8 cellular contexts compared by ENCODE assay signal in the genomic region with DNA sequence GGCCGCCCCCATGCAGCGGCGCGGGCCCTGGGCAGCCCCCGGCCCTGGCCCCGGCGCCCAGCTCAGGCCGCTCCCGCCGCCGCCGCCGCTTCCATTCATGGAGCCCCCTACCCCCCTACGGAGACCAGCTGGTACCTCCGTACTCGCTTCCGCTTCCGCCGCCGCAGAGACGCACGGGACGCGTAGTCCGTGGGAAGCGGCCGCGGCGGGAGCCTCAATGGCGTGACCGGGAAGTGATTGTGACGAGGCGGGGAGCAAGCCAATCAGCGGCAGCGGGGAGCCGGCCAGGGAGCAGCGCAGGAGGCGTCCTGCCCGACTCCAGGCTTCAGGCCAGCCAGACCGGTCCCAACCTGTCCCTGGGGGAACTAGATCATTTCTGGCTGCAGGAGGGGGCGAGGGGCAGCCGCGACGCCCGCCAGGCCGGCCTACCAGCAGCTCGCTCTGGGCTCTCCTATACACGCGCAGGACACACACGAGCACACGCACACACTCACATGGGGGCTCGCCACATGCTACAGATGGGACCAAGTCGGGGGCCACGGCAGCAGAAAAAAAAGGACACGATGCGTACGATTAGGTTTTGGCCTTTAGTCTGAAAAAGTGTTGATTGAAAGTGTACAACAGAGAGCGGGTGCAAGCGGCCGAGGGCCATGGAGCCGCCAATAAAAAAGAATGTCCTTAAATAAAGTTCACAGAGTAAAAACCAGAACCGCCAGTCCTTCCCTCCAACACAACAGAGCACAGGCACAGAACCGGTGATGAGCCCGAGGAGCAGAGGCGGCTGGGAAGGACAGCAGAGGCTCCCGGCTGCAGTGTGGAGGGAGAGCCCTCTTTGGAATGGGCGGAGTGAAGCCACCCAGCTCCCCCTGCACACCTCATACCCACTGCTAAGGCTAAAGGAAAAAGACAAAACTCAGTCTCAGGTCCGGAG. TPM values are rescaled to one million over a fixed set of nuclear protein-coding genes. Genes with fewer than 3 reads are reported as not detected.
DNase-seq lines count a peak whose midpoint lies in the region; ATAC-seq, FAIRE-seq and TF ChIP-seq lines count a peak whose summit lies in the region.

A gene with protein sequence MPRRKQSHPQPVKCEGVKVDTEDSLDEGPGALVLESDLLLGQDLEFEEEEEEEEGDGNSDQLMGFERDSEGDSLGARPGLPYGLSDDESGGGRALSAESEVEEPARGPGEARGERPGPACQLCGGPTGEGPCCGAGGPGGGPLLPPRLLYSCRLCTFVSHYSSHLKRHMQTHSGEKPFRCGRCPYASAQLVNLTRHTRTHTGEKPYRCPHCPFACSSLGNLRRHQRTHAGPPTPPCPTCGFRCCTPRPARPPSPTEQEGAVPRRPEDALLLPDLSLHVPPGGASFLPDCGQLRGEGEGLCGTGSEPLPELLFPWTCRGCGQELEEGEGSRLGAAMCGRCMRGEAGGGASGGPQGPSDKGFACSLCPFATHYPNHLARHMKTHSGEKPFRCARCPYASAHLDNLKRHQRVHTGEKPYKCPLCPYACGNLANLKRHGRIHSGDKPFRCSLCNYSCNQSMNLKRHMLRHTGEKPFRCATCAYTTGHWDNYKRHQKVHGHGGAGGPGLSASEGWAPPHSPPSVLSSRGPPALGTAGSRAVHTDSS (minus strand): TSS at position 109 of the 931 bp plus-strand sequence. CDS start 208 bp downstream, outside the sequence.

- 28% methylated on average over 68 of the region's 68 CpGs for WGBS in thymus

- peaks cover 21% of the 10 kb centered on the region for H3K4me1 Mint-ChIP-seq in activated naive CD8-positive, alpha-beta T cell (ENCODE audit: low read depth)
- H3K4me1 Mint-ChIP-seq in glutamatergic neuron (ENCODE audit: low read depth, unreplicated experiment), result peaks cover 27% of the 10 kb centered on the region
- peaks cover 21% of the 10 kb centered on the region for H3K4me1 Mint-ChIP-seq in osteocyte (ENCODE audit: unreplicated experiment)

- H3K27ac Mint-ChIP-seq in activated naive CD8-positive, alpha-beta T cell, result peak within 1 kb of the TSS; percentile 96
- H3K27ac Mint-ChIP-seq in glutamatergic neuron (ENCODE audit: unreplicated experiment), result peak within 1 kb of the TSS; percentile 100
- H3K27ac Mint-ChIP-seq in osteocyte (ENCODE audit: unreplicated experiment), result peak within 1 kb of the TSS; percentile 96

- TF ChIP-seq CTCF in HEK293 (tag by site-specific recombination; IDR thresholded peaks at IDR 0.05) (no peak), glutamatergic neuron (IDR thresholded peaks at IDR 0.05; ENCODE audit: partially characterized antibody, unreplicated experiment) (no peak), osteocyte (IDR thresholded peaks at IDR 0.05) (no peak)

- H3K27me3 Mint-ChIP-seq in activated naive CD8-positive, alpha-beta T cell, result no peaks in the 10 kb centered on the region
- peaks cover 12% of the 10 kb centered on the region for H3K27me3 Mint-ChIP-seq in glutamatergic neuron (ENCODE audit: unreplicated experiment)
- no peaks in the 10 kb centered on the region for H3K27me3 Mint-ChIP-seq in osteocyte (ENCODE audit: unreplicated experiment)

- DNase-seq in NCI-H1092 (lab: John Stamatoyannopoulos, UW) (peak; percentile 90), glutamatergic neuron (peak; percentile 97), osteocyte (ENCODE audit: extremely low spot score, unreplicated experiment) (peak; percentile 97)

- H3K4me3 ChIP-seq in HEK293 (ENCODE audit: low read depth, low read length) (peak within 1 kb of the TSS; percentile 72), thymus (ENCODE audit: low read length) (peak within 1 kb of the TSS; percentile 80)

- H3K27me3 ChIP-seq in thymus (ENCODE audit: control insufficient read depth, insufficient read depth), result no peaks in the 10 kb centered on the region

- peak; percentile 93 for FAIRE-seq in G401.6 (lab: Jason Lieb, UNC)

- peaks cover 30 to 84% of the 10 kb centered on the region in 2 experiments for H3K36me3 ChIP-seq in HEK293 (ENCODE audit: control insufficient read depth in 2 of 2, insufficient read depth in 1 of 2, low read length in 2 of 2)
- peaks cover 52% of the 10 kb centered on the region for H3K36me3 ChIP-seq in thymus (ENCODE audit: control insufficient read depth, insufficient read depth)

- CTCF ChIA-PET in HEK293 (lab: Yijun Ruan, JAX), result interaction anchor here (1.2 to 1.4 kb wide), 2 partner anchors 10 to 301 kb away, joined by 3 to 7 read pairs; a partner anchor contains a TSS

- H3K4me1 ChIP-seq in HEK293 (ENCODE audit: control insufficient read depth, insufficient read depth, low read length) (no peaks in the 10 kb centered on the region; the same call in 1 of the 2 replicates), thymus (ENCODE audit: control insufficient read depth, insufficient read depth, low read length) (peaks cover 9% of the 10 kb centered on the region)

- peak within 1 kb of the TSS; percentile 93 for H3K4me3 Mint-ChIP-seq in activated naive CD8-positive, alpha-beta T cell
- H3K4me3 Mint-ChIP-seq in glutamatergic neuron (ENCODE audit: unreplicated experiment) (peak within 1 kb of the TSS; percentile 92), osteocyte (ENCODE audit: unreplicated experiment) (peak within 1 kb of the TSS; percentile 87)

- peak within 1 kb of the TSS; percentile 82 for H3K27ac ChIP-seq in HEK293 (ENCODE audit: extremely low read depth, low read depth, low read length)
- H3K27ac ChIP-seq in thymus (ENCODE audit: low read depth), result peak within 1 kb of the TSS; percentile 75

- peaks cover 12% of the 10 kb centered on the region for H3K36me3 Mint-ChIP-seq in activated naive CD8-positive, alpha-beta T cell
- peaks cover 5% of the 10 kb centered on the region for H3K36me3 Mint-ChIP-seq in glutamatergic neuron (ENCODE audit: unreplicated experiment)
- H3K36me3 Mint-ChIP-seq in osteocyte (ENCODE audit: unreplicated experiment), result peaks cover 16% of the 10 kb centered on the region

- no peaks in the 10 kb centered on the region for H3K9me3 Mint-ChIP-seq in activated naive CD8-positive, alpha-beta T cell (ENCODE audit: low read depth)
- peaks cover 13% of the 10 kb centered on the region for H3K9me3 Mint-ChIP-seq in glutamatergic neuron (ENCODE audit: unreplicated experiment)
- no peaks in the 10 kb centered on the region for H3K9me3 Mint-ChIP-seq in osteocyte (ENCODE audit: unreplicated experiment)

- POLR2A ChIA-PET in HEK293 (lab: Yijun Ruan, JAX), result interaction anchor here (1.0 to 2.9 kb wide), 8 partner anchors 9 to 303 kb away, joined by 3 to 19 read pairs (median 11); a partner anchor contains a TSS

- peak; percentile 85 for ATAC-seq in SK-N-SH treated with all-trans-retinoic acid at 6 μM for 48 hours

- no peaks in the 10 kb centered on the region for H3K9me3 ChIP-seq in HEK293 (ENCODE audit: control insufficient read depth, insufficient read depth, low read depth, low read length)
- no peaks in the 10 kb centered on the region for H3K9me3 ChIP-seq in thymus (ENCODE audit: control insufficient read depth)

TF ChIP-seq in HEK293, 187 proteins besides CTCF, POLR2A, EP300 and RAD21 (continues in another document):
- TF ChIP-seq ZNF501 (tag by site-specific recombination; IDR thresholded peaks at IDR 0.05) (peak; percentile 84), ZIC2 (tag by site-specific recombination; IDR thresholded peaks at IDR 0.05) (peak; percentile 74), ZBTB7A (tag by site-specific recombination; IDR thresholded peaks at IDR 0.05; ENCODE audit: low read depth) (no peak), SP7 (tag by site-specific recombination; IDR thresholded peaks at IDR 0.05) (peak; percentile 43), ZNF169 (tag by site-specific recombination; IDR thresholded peaks at IDR 0.05) (no peak), ZBTB8A (tag by site-specific recombination; IDR thresholded peaks at IDR 0.05) (peak; percentile 29; the same call in 1 of the 2 replicates), ZNF677 (tag by site-specific recombination; IDR thresholded peaks at IDR 0.05) (no peak)
- TF ChIP-seq, protein P1, sequence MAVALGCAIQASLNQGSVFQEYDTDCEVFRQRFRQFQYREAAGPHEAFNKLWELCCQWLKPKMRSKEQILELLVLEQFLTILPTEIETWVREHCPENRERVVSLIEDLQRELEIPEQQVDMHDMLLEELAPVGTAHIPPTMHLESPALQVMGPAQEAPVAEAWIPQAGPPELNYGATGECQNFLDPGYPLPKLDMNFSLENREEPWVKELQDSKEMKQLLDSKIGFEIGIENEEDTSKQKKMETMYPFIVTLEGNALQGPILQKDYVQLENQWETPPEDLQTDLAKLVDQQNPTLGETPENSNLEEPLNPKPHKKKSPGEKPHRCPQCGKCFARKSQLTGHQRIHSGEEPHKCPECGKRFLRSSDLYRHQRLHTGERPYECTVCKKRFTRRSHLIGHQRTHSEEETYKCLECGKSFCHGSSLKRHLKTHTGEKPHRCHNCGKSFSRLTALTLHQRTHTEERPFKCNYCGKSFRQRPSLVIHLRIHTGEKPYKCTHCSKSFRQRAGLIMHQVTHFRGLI (tag by site-specific recombination; IDR thresholded peaks at IDR 0.05), result 0 out of 2 replicates have a peak, but pooled peaks have one; percentile 47

TF ChIP-seq in SK-N-SH treated with all-trans-retinoic acid at 6 μM for 48 hours, 23 proteins besides CTCF, POLR2A, EP300 and RAD21 (continues in another document):
- TF ChIP-seq ZNF8 (CRISPR knock-in tag; IDR thresholded peaks at IDR 0.05), result no peak
- no peak for TF ChIP-seq RARB (CRISPR knock-in tag; IDR thresholded peaks at IDR 0.05)
- TF ChIP-seq ESRRG (CRISPR knock-in tag; IDR thresholded peaks at IDR 0.05), result peak; percentile 77; the same call in 1 of the 2 replicates
- TF ChIP-seq TOX (CRISPR knock-in tag; IDR thresholded peaks at IDR 0.05; ENCODE audit: borderline replicate concordance), result no peak
- no peak for TF ChIP-seq ZNF565 (CRISPR knock-in tag; conservative IDR thresholded peaks at IDR 0.05; ENCODE audit: low read depth)
- TF ChIP-seq ZNF70 (CRISPR knock-in tag; IDR thresholded peaks at IDR 0.05), result no peak; the same call in 1 of the 2 replicates
- TF ChIP-seq ARNTL (CRISPR knock-in tag; IDR thresholded peaks at IDR 0.05; ENCODE audit: borderline replicate concordance, low read depth), result no peak
- TF ChIP-seq CSDC2 (CRISPR knock-in tag; IDR thresholded peaks at IDR 0.05), result 0 out of 2 replicates have a peak, but pooled peaks have one; percentile 51
- peak; percentile 79; the same call in 1 of the 2 replicates for TF ChIP-seq ZFP3 (CRISPR knock-in tag; IDR thresholded peaks at IDR 0.05)
- no peak for TF ChIP-seq TCF4 (CRISPR knock-in tag; IDR thresholded peaks at IDR 0.05; ENCODE audit: borderline replicate concordance)
- 0 out of 2 replicates have a peak, but pooled peaks have one; percentile 37 for TF ChIP-seq ISL1 (CRISPR knock-in tag; IDR thresholded peaks at IDR 0.05)
- no peak for TF ChIP-seq OSR1 (CRISPR knock-in tag; IDR thresholded peaks at IDR 0.05)

RNA-seq across cellular contexts. Expression of the gene that starts here (rescaled TPM):
- total RNA-seq in glutamatergic neuron (ENCODE audit: unreplicated experiment) (30.2 TPM), osteocyte (15.7 and 19.1 TPM in 2 replicates)
- 30.7 TPM for polyA plus RNA-seq in thymus

Comparison
In these comparisons a context has a peak if more than half of its experiments do, and no peak if none do; other contexts are left out.
1. Peak in every context shown above with its lines: DNase-seq, ATAC-seq, H3K4me3 ChIP-seq and H3K27ac ChIP-seq.